ENCODE assay signal across 7 cellular contexts in the genomic region with DNA sequence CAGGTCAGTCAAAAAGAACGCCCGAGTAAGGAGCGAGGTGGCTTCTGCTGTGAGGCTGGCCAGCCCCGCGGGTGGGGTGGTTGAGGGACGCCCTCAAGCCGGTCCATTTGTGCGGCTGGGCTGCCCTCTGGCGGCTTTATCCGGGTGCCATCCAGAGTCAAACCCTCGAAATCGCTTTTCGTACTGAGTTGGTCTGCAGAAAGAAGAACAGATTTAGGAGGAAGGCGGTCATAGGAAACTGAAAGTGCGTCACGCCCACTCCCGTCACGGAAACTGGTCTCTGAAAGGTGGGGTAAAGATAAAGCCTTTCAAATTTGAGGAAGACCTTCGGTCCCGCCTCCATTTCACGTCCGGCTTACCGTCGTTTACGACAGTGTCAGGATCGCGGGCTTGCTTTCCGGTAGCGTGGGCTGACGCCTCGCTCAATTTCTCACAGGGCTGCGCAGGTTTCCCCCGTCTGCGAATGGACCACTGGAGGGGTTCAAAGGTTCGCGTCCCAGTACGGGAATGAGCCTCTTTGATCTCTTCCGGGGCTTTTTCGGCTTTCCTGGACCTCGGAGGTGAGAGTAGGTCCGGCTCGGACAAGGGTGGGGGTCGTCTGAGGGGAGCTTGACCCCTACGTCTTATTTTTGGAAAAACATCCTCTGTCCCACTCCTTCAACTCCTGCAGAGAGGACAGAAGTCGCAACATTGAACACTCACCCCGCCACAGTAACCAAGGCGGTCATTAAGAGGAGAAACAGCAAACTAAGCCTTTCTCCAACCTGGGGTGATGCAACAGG. TPM values are rescaled to one million over a fixed set of nuclear protein-coding genes. Genes with fewer than 3 reads are reported as not detected.
DNase-seq lines count a peak whose midpoint lies in the region; ATAC-seq, FAIRE-seq and TF ChIP-seq lines count a peak whose summit lies in the region.

HAX1 (plus strand) TSS at position 413 of the 782 bp plus-strand sequence; CDS start at position 508, 95 bp downstream.

- H3K36me3 ChIP-seq in astrocyte (ENCODE audit: insufficient read depth, low read length) (peaks cover 24% of the 10 kb centered on the region), hepatocyte (replicated peaks; ENCODE audit: insufficient read depth, low read depth) (no peaks in the 10 kb centered on the region)

- no peaks in the 10 kb centered on the region for H3K27me3 ChIP-seq in astrocyte (ENCODE audit: insufficient read depth, low read length)
- no peaks in the 10 kb centered on the region for H3K27me3 ChIP-seq in hepatocyte

- peak within 1 kb of the TSS; percentile 91 for H2AFZ ChIP-seq in astrocyte (ENCODE audit: low read depth, low read length)
- H2AFZ ChIP-seq in hepatocyte, result peak within 1 kb of the TSS; percentile 91

- peak within 1 kb of the TSS; percentile 99 for H3K4me3 Mint-ChIP-seq in T-helper 2 cell treated with Interferon-gamma antibody and Interleukin-4, amounts not matched to agents 5 μg/mL and 100 μg/mL, for 36 hours
- peak within 1 kb of the TSS; percentile 99 for H3K4me3 Mint-ChIP-seq in astrocyte (ENCODE audit: unreplicated experiment)

- H3K4me3 ChIP-seq in astrocyte (ENCODE audit: insufficient read depth, low read depth, low read length) (peak within 1 kb of the TSS; percentile 97), hepatocyte (peak within 1 kb of the TSS; percentile 70)

- H3K9me3 ChIP-seq in astrocyte (ENCODE audit: insufficient read depth, low read depth, low read length) (no peaks in the 10 kb centered on the region), hepatocyte (ENCODE audit: low read depth) (no peaks in the 10 kb centered on the region)

- H3K4me2 ChIP-seq in astrocyte (ENCODE audit: low read length) (peak within 1 kb of the TSS; percentile 99), hepatocyte (peak within 1 kb of the TSS; percentile 79)

- peaks cover 41% of the 10 kb centered on the region for H3K36me3 Mint-ChIP-seq in T-helper 2 cell treated with Interferon-gamma antibody and Interleukin-4, amounts not matched to agents 5 μg/mL and 100 μg/mL, for 36 hours (ENCODE audit: low read depth)
- H3K36me3 Mint-ChIP-seq in astrocyte (ENCODE audit: low read depth, unreplicated experiment), result peaks cover 15% of the 10 kb centered on the region

- H3K9me2 ChIP-seq in hepatocyte (replicated peaks; ENCODE audit: insufficient read depth), result no peaks in the 10 kb centered on the region

- no peaks in the 10 kb centered on the region for H3K27me3 Mint-ChIP-seq in T-helper 2 cell treated with Interferon-gamma antibody and Interleukin-4, amounts not matched to agents 5 μg/mL and 100 μg/mL, for 36 hours (ENCODE audit: low read depth)
- H3K27me3 Mint-ChIP-seq in astrocyte (ENCODE audit: low read depth, unreplicated experiment), result no peaks in the 10 kb centered on the region

- peaks cover 23% of the 10 kb centered on the region for H3K4me1 Mint-ChIP-seq in T-helper 2 cell treated with Interferon-gamma antibody and Interleukin-4, amounts not matched to agents 5 μg/mL and 100 μg/mL, for 36 hours (ENCODE audit: low read depth)
- peaks cover 11% of the 10 kb centered on the region for H3K4me1 Mint-ChIP-seq in astrocyte (ENCODE audit: low read depth, unreplicated experiment)

- peak; percentile 86 for FAIRE-seq in astrocyte (lab: Jason Lieb, UNC)

- H3K9ac ChIP-seq in astrocyte (ENCODE audit: low read length), result peak within 1 kb of the TSS; percentile 96

- TF ChIP-seq CTCF in astrocyte (IDR thresholded peaks at IDR 0.05; ENCODE audit: insufficient read depth, low read depth, low read length) (peak; percentile 63), hepatocyte (IDR thresholded peaks at IDR 0.05; ENCODE audit: poor library complexity) (peak; percentile 96)

- H4K20me1 ChIP-seq in astrocyte (ENCODE audit: insufficient read depth, low read length) (no peaks in the 10 kb centered on the region), hepatocyte (ENCODE audit: insufficient read depth, poor library complexity, severe bottlenecking) (no peaks in the 10 kb centered on the region)

- H3K27ac ChIP-seq in astrocyte (ENCODE audit: low read depth, low read length), result peak within 1 kb of the TSS; percentile 83
- H3K27ac ChIP-seq in hepatocyte, result peak within 1 kb of the TSS; percentile 90

- H3K4me1 ChIP-seq in astrocyte (ENCODE audit: insufficient read depth, low read length) (peaks cover 6% of the 10 kb centered on the region), hepatocyte (ENCODE audit: insufficient read depth) (peaks cover 6% of the 10 kb centered on the region)

- no peaks in the 10 kb centered on the region for H3K9me3 Mint-ChIP-seq in T-helper 2 cell treated with Interferon-gamma antibody and Interleukin-4, amounts not matched to agents 5 μg/mL and 100 μg/mL, for 36 hours
- H3K9me3 Mint-ChIP-seq in astrocyte (ENCODE audit: unreplicated experiment), result no peaks in the 10 kb centered on the region

- H3K79me2 ChIP-seq in astrocyte (ENCODE audit: insufficient read depth, low read length), result peaks cover 13% of the 10 kb centered on the region
- peaks cover 11% of the 10 kb centered on the region for H3K79me2 ChIP-seq in hepatocyte

- ATAC-seq in GM18498 (IDR thresholded peaks at IDR 0.05; ENCODE audit: unreplicated experiment) (peak; percentile 91), HG02943 (IDR thresholded peaks at IDR 0.05; ENCODE audit: low read depth, unreplicated experiment) (peak; percentile 88)

- H3K27ac Mint-ChIP-seq in T-helper 2 cell treated with Interferon-gamma antibody and Interleukin-4, amounts not matched to agents 5 μg/mL and 100 μg/mL, for 36 hours, result peak within 1 kb of the TSS; percentile 96
- H3K27ac Mint-ChIP-seq in astrocyte (ENCODE audit: unreplicated experiment), result peak within 1 kb of the TSS; percentile 99

- DNase-seq in NCI-H187 treated with DMSO at 0.1 percent for 48 hours (lab: John Stamatoyannopoulos, UW) (peak; percentile 83), astrocyte (ENCODE audit: low read depth) (peak; percentile 97), hepatocyte (ENCODE audit: low spot score) (peak; percentile 94), retina (peak; percentile 97)
- peak; percentile 98 for DNase-seq in T-helper 2 cell treated with Interferon-gamma antibody and Interleukin-4, amounts not matched to agents 5 μg/mL and 100 μg/mL, for 36 hours (ENCODE audit: low spot score)

- WGBS in hepatocyte (ENCODE audit: low lambda C conversion rate, missing lambda C conversion rate), result under 1% methylated on average over 47 of the region's 47 CpGs

RNA-seq across cellular contexts. Expression of gene HAX1, which starts in this region (rescaled TPM):
- total RNA-seq in astrocyte (82.2 and 89.9 TPM in 2 replicates), hepatocyte (80.0 and 86.9 TPM in 2 replicates)
- 95.1 and 104 TPM in 2 replicates for polyA plus RNA-seq in hepatocyte

Comparison
In these comparisons a context has a peak if more than half of its experiments do, and no peak if none do; other contexts are left out.
1. Peak in every context shown above with its lines: DNase-seq, ATAC-seq, H3K4me3 ChIP-seq and H3K27ac ChIP-seq.